ENCODE assay signal across 8 cellular contexts in genomic region chr17:50541916-50542688, GRCh38. TPM values are rescaled to one million over a fixed set of nuclear protein-coding genes. Genes with fewer than 3 reads are reported as not detected.
A peak's percentile ranks its signal among the peaks of the same experiment; 100 is the strongest.
DNase-seq lines count a peak whose midpoint lies in the region; ATAC-seq and TF ChIP-seq lines count a peak whose summit lies in the region.

No MANE protein-coding gene starts in this region.

- H3K27ac ChIP-seq in neural cell (ENCODE audit: low read length), result peak overlapping the region; percentile 71

- H3K79me2 ChIP-seq in neural cell (replicated peaks; ENCODE audit: insufficient read depth, low read length), result no peaks in the 10 kb centered on the region

- peak overlapping the region; percentile 88 to 94 for H3K4me3 Mint-ChIP-seq in stimulated activated naive CD8-positive, alpha-beta T cell treated with anti-CD3 and anti-CD28 coated beads, Interleukin-15, amount 100 ng/mL, for 72 hours

- H3K27me3 Mint-ChIP-seq in stimulated activated naive CD8-positive, alpha-beta T cell treated with anti-CD3 and anti-CD28 coated beads, Interleukin-15, amount 100 ng/mL, for 72 hours, result peaks cover 14% of the 10 kb centered on the region

- no peaks in the 10 kb centered on the region for H3K9me3 ChIP-seq in neural cell (ENCODE audit: low read length)

- no peaks in the 10 kb centered on the region for H3K27me3 ChIP-seq in neural cell (ENCODE audit: insufficient read depth, low read depth, low read length)

- no peaks in the 10 kb centered on the region for H3K9me3 Mint-ChIP-seq in stimulated activated naive CD8-positive, alpha-beta T cell treated with anti-CD3 and anti-CD28 coated beads, Interleukin-15, amount 100 ng/mL, for 72 hours

- H3K4me1 Mint-ChIP-seq in stimulated activated naive CD8-positive, alpha-beta T cell treated with anti-CD3 and anti-CD28 coated beads, Interleukin-15, amount 100 ng/mL, for 72 hours, result peaks cover 22% of the 10 kb centered on the region

- H3K4me3 ChIP-seq in Jurkat, Clone E6-1 (ENCODE audit: low read length), result peak overlapping the region; percentile 67
- peak overlapping the region; percentile 70 for H3K4me3 ChIP-seq in neural cell (ENCODE audit: low read length)

- TF ChIP-seq EP300 in neural cell (conservative IDR thresholded peaks at IDR 0.05; ENCODE audit: poor library complexity, severe bottlenecking), result peak; percentile 14

- TF ChIP-seq RAD21 in neural cell (conservative IDR thresholded peaks at IDR 0.05), result no peak

- H4K20me1 ChIP-seq in neural cell (ENCODE audit: insufficient read depth), result no peaks in the 10 kb centered on the region

- peak overlapping the region; percentile 71 for H3K4me2 ChIP-seq in neural cell (ENCODE audit: low read length)

- H3K9ac ChIP-seq in neural cell (ENCODE audit: low read length), result peak overlapping the region; percentile 79

- peak; percentile 53 for TF ChIP-seq CTCF in neural cell (IDR thresholded peaks at IDR 0.05; ENCODE audit: poor library complexity, severe bottlenecking)

- peak; percentile 69 for ATAC-seq in GM21619 (IDR thresholded peaks at IDR 0.05; ENCODE audit: unreplicated experiment)
- peak; percentile 85 for ATAC-seq in stimulated activated naive CD8-positive, alpha-beta T cell treated with anti-CD3 and anti-CD28 coated beads, Interleukin-15, amount 100 ng/mL, for 72 hours

- DNase-seq in DMS79 (lab: John Stamatoyannopoulos, UW) (peak; percentile 36), RPMI8226 (peak; percentile 87), fibroblast of the conjunctiva (ENCODE audit: low read depth) (peak; percentile 43)
- DNase-seq in Jurkat, Clone E6-1 (ENCODE audit: low read depth, low spot score), result peak; percentile 45
- peak; percentile 84 for DNase-seq in activated effector memory CD4-positive, alpha-beta T cell treated with Interleukin-2 at 50 U/mL for 16 hours
- DNase-seq in stimulated activated naive CD8-positive, alpha-beta T cell treated with anti-CD3 and anti-CD28 coated beads, Interleukin-15, amount 100 ng/mL, for 72 hours, result peak; percentile 79 to 87

- H2AFZ ChIP-seq in neural cell (ENCODE audit: low read depth, low read length), result peak overlapping the region; percentile 69

- H3K27ac Mint-ChIP-seq in stimulated activated naive CD8-positive, alpha-beta T cell treated with anti-CD3 and anti-CD28 coated beads, Interleukin-15, amount 100 ng/mL, for 72 hours, result peak overlapping the region in 1 of 2 donors; percentile 57

- H3K36me3 ChIP-seq in neural cell (ENCODE audit: insufficient read depth, low read length), result no peaks in the 10 kb centered on the region

- no peaks in the 10 kb centered on the region for H3F3A ChIP-seq in neural cell (ENCODE audit: insufficient read depth, low read length, poor library complexity, severe bottlenecking)

- H3K9me2 ChIP-seq in neural cell (ENCODE audit: insufficient read depth, low read length), result no peaks in the 10 kb centered on the region

TF ChIP-seq in neural cell, 6 proteins besides CTCF, POLR2A, EP300 and RAD21:
- TF ChIP-seq POLR2AphosphoS5 (IDR thresholded peaks at IDR 0.05), result peak; percentile 82
- peak; percentile 35 for TF ChIP-seq TAF1 (IDR thresholded peaks at IDR 0.05; ENCODE audit: low read depth)
- TF ChIP-seq SMC3 (conservative IDR thresholded peaks at IDR 0.05; ENCODE audit: poor library complexity), result no peak
- no peak for TF ChIP-seq EZH2 (IDR thresholded peaks at IDR 0.05; ENCODE audit: borderline replicate concordance, insufficient read depth, low read length, poor library complexity, severe bottlenecking)
- TF ChIP-seq REST (IDR thresholded peaks at IDR 0.05; ENCODE audit: borderline replicate concordance), result peak; percentile 29
- TF ChIP-seq MXI1 (conservative IDR thresholded peaks at IDR 0.05; ENCODE audit: poor library complexity, severe bottlenecking), result no peak

RNA-seq across cellular contexts. Expression of gene SPATA20, which starts 4.9 kb away (rescaled TPM):
- 10.9 TPM for polyA plus RNA-seq in Jurkat, Clone E6-1 (2012; ENCODE audit: insufficient read depth, insufficient read length)
- 48.1 and 53.5 TPM in 2 replicates for polyA plus RNA-seq in neural cell
- polyA minus RNA-seq in neural cell, result 21.6 and 24.1 TPM in 2 replicates

RNA-seq across cellular contexts. Expression of gene EPN3, which starts 9.6 kb away (rescaled TPM):
- polyA plus RNA-seq in Jurkat, Clone E6-1 (2012; ENCODE audit: insufficient read depth, insufficient read length), result not detected
- polyA plus RNA-seq in neural cell, result not detected in 2 replicates
- 0.81 and 0.97 TPM in 2 replicates for polyA minus RNA-seq in neural cell

RNA-seq across cellular contexts. Expression of gene CACNA1G, which starts 18.4 kb away (rescaled TPM):
- polyA plus RNA-seq in Jurkat, Clone E6-1 (2012; ENCODE audit: insufficient read depth, insufficient read length), result not detected
- polyA plus RNA-seq in neural cell, result 10.9 and 11.0 TPM in 2 replicates
- polyA minus RNA-seq in neural cell, result 24.1 and 28.0 TPM in 2 replicates

RNA-seq across cellular contexts. Expression of gene MYCBPAP, which starts 33.9 kb away (rescaled TPM):
- polyA plus RNA-seq in Jurkat, Clone E6-1 (2012; ENCODE audit: insufficient read depth, insufficient read length), result 9.7 TPM
- polyA plus RNA-seq in neural cell, result 0.34 and 0.35 TPM in 2 replicates
- polyA minus RNA-seq in neural cell, result not detected in 2 replicates

Comparison
In these comparisons a context has a peak if more than half of its experiments do, and no peak if none do; other contexts are left out.
1. Peak in every context shown above with its lines: DNase-seq, ATAC-seq, H3K4me3 ChIP-seq and H3K27ac ChIP-seq.
2. DNase-seq: peak in every context shown above with its lines; median percentile 87 in RPMI8226; 84 in activated effector memory CD4-positive, alpha-beta T cell treated with Interleukin-2 at 50 U/mL for 16 hours; 83 in stimulated activated naive CD8-positive, alpha-beta T cell treated with anti-CD3 and anti-CD28 coated beads, Interleukin-15, amount 100 ng/mL, for 72 hours; 45 in Jurkat, Clone E6-1; 43 in fibroblast of the conjunctiva; 36 in DMS79.